2 cellular contexts compared by ENCODE assay signal in the genomic region with DNA sequence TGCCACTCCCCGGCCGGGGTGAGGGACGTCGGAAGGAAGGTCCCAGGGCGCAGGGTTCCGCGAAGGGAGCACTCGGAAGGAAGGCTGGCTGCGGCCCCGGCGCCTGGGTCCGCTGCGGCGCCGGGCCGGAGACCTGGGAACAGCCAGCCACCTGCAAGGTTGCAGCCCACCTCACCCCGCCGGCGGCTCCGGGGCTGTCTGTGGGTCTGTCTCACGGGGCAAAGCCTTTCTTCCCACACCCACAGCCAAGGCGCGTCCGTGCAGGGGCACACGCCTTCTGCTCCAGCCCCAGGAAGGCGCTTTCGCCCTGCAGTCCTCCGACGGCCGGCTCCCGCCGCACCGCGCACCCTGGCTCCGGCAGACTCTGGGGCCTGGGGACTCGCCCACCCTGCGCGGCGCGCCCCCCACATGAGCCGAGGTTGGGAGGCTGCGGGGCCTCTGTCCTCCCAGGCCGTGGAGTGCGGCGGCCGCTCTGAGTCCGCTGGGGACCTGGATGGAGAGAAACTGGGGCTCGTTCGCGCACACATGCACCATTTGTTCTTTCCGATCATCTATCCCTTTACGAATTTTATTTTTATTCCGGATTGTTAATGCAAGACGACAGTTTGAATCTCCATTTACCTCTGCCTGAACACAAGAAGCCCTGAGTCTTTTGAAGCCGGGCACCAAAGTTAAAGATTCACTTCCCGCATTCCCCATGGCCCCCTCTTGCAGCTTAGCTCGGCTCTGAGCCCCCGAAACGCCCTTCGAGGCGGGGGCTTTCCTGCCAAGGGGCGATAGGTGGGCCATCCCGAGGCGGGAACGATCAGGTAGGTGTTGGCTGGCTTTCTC.
TF ChIP-seq lines count a peak whose summit lies in the region.

No MANE protein-coding gene starts in this region.

TF ChIP-seq in SK-N-SH, 30 proteins besides CTCF, POLR2A, EP300 and RAD21 (continued from another document):
- TF ChIP-seq, protein P1, sequence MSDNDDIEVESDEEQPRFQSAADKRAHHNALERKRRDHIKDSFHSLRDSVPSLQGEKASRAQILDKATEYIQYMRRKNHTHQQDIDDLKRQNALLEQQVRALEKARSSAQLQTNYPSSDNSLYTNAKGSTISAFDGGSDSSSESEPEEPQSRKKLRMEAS (IDR thresholded peaks at IDR 0.05; ENCODE audit: low read depth), result no peak
- TF ChIP-seq, protein P2, sequence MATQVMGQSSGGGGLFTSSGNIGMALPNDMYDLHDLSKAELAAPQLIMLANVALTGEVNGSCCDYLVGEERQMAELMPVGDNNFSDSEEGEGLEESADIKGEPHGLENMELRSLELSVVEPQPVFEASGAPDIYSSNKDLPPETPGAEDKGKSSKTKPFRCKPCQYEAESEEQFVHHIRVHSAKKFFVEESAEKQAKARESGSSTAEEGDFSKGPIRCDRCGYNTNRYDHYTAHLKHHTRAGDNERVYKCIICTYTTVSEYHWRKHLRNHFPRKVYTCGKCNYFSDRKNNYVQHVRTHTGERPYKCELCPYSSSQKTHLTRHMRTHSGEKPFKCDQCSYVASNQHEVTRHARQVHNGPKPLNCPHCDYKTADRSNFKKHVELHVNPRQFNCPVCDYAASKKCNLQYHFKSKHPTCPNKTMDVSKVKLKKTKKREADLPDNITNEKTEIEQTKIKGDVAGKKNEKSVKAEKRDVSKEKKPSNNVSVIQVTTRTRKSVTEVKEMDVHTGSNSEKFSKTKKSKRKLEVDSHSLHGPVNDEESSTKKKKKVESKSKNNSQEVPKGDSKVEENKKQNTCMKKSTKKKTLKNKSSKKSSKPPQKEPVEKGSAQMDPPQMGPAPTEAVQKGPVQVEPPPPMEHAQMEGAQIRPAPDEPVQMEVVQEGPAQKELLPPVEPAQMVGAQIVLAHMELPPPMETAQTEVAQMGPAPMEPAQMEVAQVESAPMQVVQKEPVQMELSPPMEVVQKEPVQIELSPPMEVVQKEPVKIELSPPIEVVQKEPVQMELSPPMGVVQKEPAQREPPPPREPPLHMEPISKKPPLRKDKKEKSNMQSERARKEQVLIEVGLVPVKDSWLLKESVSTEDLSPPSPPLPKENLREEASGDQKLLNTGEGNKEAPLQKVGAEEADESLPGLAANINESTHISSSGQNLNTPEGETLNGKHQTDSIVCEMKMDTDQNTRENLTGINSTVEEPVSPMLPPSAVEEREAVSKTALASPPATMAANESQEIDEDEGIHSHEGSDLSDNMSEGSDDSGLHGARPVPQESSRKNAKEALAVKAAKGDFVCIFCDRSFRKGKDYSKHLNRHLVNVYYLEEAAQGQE (IDR thresholded peaks at IDR 0.05; ENCODE audit: low read depth, low read length), result no peak
- no peak for TF ChIP-seq POLR2AphosphoS5 (IDR thresholded peaks at IDR 0.05; ENCODE audit: low read depth, low read length)
- TF ChIP-seq CHD2 (IDR thresholded peaks at IDR 0.05; ENCODE audit: low read length, partially characterized antibody), result no peak
- TF ChIP-seq, protein P3, sequence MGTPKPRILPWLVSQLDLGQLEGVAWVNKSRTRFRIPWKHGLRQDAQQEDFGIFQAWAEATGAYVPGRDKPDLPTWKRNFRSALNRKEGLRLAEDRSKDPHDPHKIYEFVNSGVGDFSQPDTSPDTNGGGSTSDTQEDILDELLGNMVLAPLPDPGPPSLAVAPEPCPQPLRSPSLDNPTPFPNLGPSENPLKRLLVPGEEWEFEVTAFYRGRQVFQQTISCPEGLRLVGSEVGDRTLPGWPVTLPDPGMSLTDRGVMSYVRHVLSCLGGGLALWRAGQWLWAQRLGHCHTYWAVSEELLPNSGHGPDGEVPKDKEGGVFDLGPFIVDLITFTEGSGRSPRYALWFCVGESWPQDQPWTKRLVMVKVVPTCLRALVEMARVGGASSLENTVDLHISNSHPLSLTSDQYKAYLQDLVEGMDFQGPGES (IDR thresholded peaks at IDR 0.05; ENCODE audit: low read depth, low read length), result no peak
- TF ChIP-seq MEF2A (IDR thresholded peaks at IDR 0.05; ENCODE audit: borderline replicate concordance, low read depth), result no peak
- TF ChIP-seq FOXJ3 (CRISPR knock-in tag; IDR thresholded peaks at IDR 0.05), result no peak

TF ChIP-seq in SK-N-SH treated with all-trans-retinoic acid at 6 μM for 48 hours, 23 proteins besides CTCF, POLR2A, EP300 and RAD21 (continued from another document):
- TF ChIP-seq OSR1 (CRISPR knock-in tag; IDR thresholded peaks at IDR 0.05), result no peak
- no peak for TF ChIP-seq ZNF565 (CRISPR knock-in tag; conservative IDR thresholded peaks at IDR 0.05; ENCODE audit: low read depth)
- no peak for TF ChIP-seq CSDC2 (CRISPR knock-in tag; IDR thresholded peaks at IDR 0.05)
- TF ChIP-seq, protein P4, sequence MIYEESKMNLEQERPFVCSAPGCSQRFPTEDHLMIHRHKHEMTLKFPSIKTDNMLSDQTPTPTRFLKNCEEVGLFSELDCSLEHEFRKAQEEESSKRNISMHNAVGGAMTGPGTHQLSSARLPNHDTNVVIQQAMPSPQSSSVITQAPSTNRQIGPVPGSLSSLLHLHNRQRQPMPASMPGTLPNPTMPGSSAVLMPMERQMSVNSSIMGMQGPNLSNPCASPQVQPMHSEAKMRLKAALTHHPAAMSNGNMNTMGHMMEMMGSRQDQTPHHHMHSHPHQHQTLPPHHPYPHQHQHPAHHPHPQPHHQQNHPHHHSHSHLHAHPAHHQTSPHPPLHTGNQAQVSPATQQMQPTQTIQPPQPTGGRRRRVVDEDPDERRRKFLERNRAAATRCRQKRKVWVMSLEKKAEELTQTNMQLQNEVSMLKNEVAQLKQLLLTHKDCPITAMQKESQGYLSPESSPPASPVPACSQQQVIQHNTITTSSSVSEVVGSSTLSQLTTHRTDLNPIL (CRISPR knock-in tag; IDR thresholded peaks at IDR 0.05; ENCODE audit: low read depth), result no peak
- TF ChIP-seq, protein P5, sequence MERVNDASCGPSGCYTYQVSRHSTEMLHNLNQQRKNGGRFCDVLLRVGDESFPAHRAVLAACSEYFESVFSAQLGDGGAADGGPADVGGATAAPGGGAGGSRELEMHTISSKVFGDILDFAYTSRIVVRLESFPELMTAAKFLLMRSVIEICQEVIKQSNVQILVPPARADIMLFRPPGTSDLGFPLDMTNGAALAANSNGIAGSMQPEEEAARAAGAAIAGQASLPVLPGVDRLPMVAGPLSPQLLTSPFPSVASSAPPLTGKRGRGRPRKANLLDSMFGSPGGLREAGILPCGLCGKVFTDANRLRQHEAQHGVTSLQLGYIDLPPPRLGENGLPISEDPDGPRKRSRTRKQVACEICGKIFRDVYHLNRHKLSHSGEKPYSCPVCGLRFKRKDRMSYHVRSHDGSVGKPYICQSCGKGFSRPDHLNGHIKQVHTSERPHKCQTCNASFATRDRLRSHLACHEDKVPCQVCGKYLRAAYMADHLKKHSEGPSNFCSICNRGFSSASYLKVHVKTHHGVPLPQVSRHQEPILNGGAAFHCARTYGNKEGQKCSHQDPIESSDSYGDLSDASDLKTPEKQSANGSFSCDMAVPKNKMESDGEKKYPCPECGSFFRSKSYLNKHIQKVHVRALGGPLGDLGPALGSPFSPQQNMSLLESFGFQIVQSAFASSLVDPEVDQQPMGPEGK (CRISPR knock-in tag; IDR thresholded peaks at IDR 0.05; ENCODE audit: borderline replicate concordance), result no peak
- TF ChIP-seq, protein P6, sequence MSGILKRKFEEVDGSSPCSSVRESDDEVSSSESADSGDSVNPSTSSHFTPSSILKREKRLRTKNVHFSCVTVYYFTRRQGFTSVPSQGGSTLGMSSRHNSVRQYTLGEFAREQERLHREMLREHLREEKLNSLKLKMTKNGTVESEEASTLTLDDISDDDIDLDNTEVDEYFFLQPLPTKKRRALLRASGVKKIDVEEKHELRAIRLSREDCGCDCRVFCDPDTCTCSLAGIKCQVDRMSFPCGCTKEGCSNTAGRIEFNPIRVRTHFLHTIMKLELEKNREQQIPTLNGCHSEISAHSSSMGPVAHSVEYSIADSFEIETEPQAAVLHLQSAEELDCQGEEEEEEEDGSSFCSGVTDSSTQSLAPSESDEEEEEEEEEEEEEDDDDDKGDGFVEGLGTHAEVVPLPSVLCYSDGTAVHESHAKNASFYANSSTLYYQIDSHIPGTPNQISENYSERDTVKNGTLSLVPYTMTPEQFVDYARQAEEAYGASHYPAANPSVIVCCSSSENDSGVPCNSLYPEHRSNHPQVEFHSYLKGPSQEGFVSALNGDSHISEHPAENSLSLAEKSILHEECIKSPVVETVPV (CRISPR knock-in tag; IDR thresholded peaks at IDR 0.05), result no peak
- TF ChIP-seq GLIS3 (CRISPR knock-in tag; IDR thresholded peaks at IDR 0.05), result no peak
- no peak for TF ChIP-seq SNAI2 (CRISPR knock-in tag; IDR thresholded peaks at IDR 0.05)
